8 cellular contexts compared by ENCODE assay signal in the genomic region with DNA sequence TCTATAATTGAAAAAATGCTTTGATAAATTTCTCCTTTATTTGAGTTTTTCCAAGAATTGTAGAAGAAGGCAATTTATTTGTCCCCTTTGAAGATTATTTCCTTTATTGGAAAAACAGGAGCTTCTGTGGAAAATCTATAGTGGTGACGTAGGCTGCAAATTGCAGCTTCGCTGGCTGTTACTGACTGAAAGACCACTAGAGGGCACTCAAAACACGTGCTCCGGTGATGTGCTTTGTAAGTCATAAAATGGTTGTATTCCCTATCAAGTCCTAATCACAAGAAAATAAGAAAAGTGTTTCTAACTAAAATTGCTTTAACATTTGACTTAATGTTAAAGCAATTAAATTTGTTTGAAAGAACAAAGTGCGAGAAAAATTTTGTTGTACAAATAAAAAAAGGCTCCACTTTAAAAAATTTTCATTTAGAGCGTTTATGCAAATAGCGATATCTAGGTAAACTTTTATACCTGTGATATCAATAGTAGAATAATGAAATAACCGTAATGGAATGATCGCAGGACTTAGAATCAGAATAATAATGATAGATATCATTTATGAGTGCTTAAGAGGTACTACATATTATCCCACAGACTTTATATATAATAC.
DNase-seq lines count a peak whose midpoint lies in the region; ATAC-seq and TF ChIP-seq lines count a peak whose summit lies in the region.

No MANE protein-coding gene starts in this region.

- WGBS in sigmoid colon, 2 donors, result 41 to 47% methylated on average over 9 of the region's 9 CpGs

- no peaks in the 10 kb centered on the region for H3K36me3 ChIP-seq in sigmoid colon

- no peaks in the 10 kb centered on the region for H3K4me1 Mint-ChIP-seq in activated naive CD8-positive, alpha-beta T cell treated with anti-CD3 and anti-CD28 coated beads, Interleukin-2, amount 50 U/mL, for 24 hours

- H3K4me3 ChIP-seq in sigmoid colon, result no peak overlapping the region

- no peaks in the 10 kb centered on the region for H3K4me1 ChIP-seq in sigmoid colon

- no peaks in the 10 kb centered on the region for H3K36me3 Mint-ChIP-seq in activated naive CD8-positive, alpha-beta T cell treated with anti-CD3 and anti-CD28 coated beads, Interleukin-2, amount 50 U/mL, for 24 hours (ENCODE audit: low read depth)

- no peaks in the 10 kb centered on the region for H3K27me3 ChIP-seq in sigmoid colon

- TF ChIP-seq EP300 in sigmoid colon (IDR thresholded peaks at IDR 0.05), result no peak

- no peaks in the 10 kb centered on the region for H3K9me3 Mint-ChIP-seq in activated naive CD8-positive, alpha-beta T cell treated with anti-CD3 and anti-CD28 coated beads, Interleukin-2, amount 50 U/mL, for 24 hours

- H3K4me3 Mint-ChIP-seq in activated naive CD8-positive, alpha-beta T cell treated with anti-CD3 and anti-CD28 coated beads, Interleukin-2, amount 50 U/mL, for 24 hours, result no peak overlapping the region

- ATAC-seq in HG03135 (IDR thresholded peaks at IDR 0.05; ENCODE audit: unreplicated experiment) (peak; percentile 94), left ventricle myocardium superior (peak; percentile 40)
- ATAC-seq in activated naive CD8-positive, alpha-beta T cell treated with anti-CD3 and anti-CD28 coated beads, Interleukin-2, amount 50 U/mL, for 24 hours, result no peak

- H3K27ac ChIP-seq in sigmoid colon, result no peak overlapping the region

- intact Hi-C loops in left ventricle myocardium superior (cut with micrococcal nuclease) (no loop called here), sigmoid colon (cut with DNase I) (no loop called here)

- TF ChIP-seq CTCF in sigmoid colon (IDR thresholded peaks at IDR 0.05), result peak; percentile 20 to 65 (median 36)

- peak; percentile 52 for DNase-seq in DMS53 (lab: John Stamatoyannopoulos, UW)
- peak; percentile 7 for DNase-seq in GM19238 (ENCODE audit: insufficient read length, low spot score)
- peak; percentile 65 for DNase-seq in NCI-H345 treated with DMSO at 0.1 percent for 48 hours (lab: John Stamatoyannopoulos, UW; ENCODE audit: unreplicated experiment)
- peak; percentile 19 for DNase-seq in activated naive CD8-positive, alpha-beta T cell treated with anti-CD3 and anti-CD28 coated beads, Interleukin-2, amount 50 U/mL, for 24 hours
- no peak for DNase-seq in left ventricle myocardium superior
- DNase-seq in sigmoid colon, result no peak
- no peak for DNase-seq in NCI-H128 (lab: John Stamatoyannopoulos, UW; ENCODE audit: unreplicated experiment)

- no peak for TF ChIP-seq POLR2A in sigmoid colon (IDR thresholded peaks at IDR 0.05)

- H3K27ac Mint-ChIP-seq in activated naive CD8-positive, alpha-beta T cell treated with anti-CD3 and anti-CD28 coated beads, Interleukin-2, amount 50 U/mL, for 24 hours, result no peak overlapping the region

- H3K27me3 Mint-ChIP-seq in activated naive CD8-positive, alpha-beta T cell treated with anti-CD3 and anti-CD28 coated beads, Interleukin-2, amount 50 U/mL, for 24 hours, result no peaks in the 10 kb centered on the region

- no peaks in the 10 kb centered on the region for H3K9me3 ChIP-seq in sigmoid colon

Comparison
In these comparisons a context has a peak if more than half of its experiments do, and no peak if none do; other contexts are left out.
1. DNase-seq: peak in DMS53 (single experiment), GM19238 (single experiment), NCI-H345 treated with DMSO at 0.1 percent for 48 hours (single experiment) and activated naive CD8-positive, alpha-beta T cell treated with anti-CD3 and anti-CD28 coated beads, Interleukin-2, amount 50 U/mL, for 24 hours (single experiment); none in left ventricle myocardium superior (single experiment), sigmoid colon (single experiment) and NCI-H128 (single experiment).